23 cellular contexts compared by ENCODE assay signal in the genomic region with DNA sequence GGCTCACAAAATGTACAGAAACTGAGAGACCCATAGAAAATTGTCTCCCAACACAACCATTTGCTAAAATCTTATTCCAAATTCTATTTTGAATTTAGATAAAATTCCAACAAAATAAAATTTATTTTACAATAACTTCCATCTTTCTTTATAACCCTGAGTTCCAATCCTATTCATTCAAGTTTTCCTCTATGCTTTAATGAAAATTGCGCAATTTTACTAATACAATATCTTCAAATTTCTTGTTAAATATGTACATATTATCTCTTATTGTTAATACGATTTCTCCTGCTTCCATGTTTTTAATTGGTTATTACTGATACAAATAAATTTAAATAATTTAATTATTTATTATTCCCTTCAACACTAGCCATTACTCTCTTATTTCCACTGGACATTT.
"Had no signal": no experiment of that assay in that cellular context is flagged by ENCODE, and none has a peak within 500 bp of the region (broad histone marks: within the 10 kb centered on the region; RNA-seq: fewer than 3 reads in every experiment).

No MANE protein-coding gene starts in this region.

- DNase-seq: Kasumi-1, MM.1S, MV-4-11, NCI-H1048, NCI-H1105, NCI-H1417, NCI-H1436 treated with DMSO at 0.1 percent for 48 hours, NCI-H1694, NCI-H187 treated with DMSO at 0.1 percent for 48 hours, NCI-H2029 treated with DMSO at 0.1 percent for 48 hours, NCI-H2171, NCI-H226, NCI-H446, NCI-H510A, NCI-H524 treated with DMSO at 0.1 percent for 48 hours, NCI-H69, NCI-H774, SHP77, SK-N-SH, T-helper 1 cell had no signal

- ATAC-seq: K562 had no signal

- H3K9ac ChIP-seq: KMS-11, SK-N-SH had no signal

- FAIRE-seq: K562 had no signal

- H3K4me2 ChIP-seq: KMS-11, SK-N-SH had no signal

- H3K27ac ChIP-seq: KMS-11, RWPE1 had no signal

- H3K4me3 ChIP-seq: K562 had no signal
